ENCODE assay signal across 1 cellular context in the genomic region with DNA sequence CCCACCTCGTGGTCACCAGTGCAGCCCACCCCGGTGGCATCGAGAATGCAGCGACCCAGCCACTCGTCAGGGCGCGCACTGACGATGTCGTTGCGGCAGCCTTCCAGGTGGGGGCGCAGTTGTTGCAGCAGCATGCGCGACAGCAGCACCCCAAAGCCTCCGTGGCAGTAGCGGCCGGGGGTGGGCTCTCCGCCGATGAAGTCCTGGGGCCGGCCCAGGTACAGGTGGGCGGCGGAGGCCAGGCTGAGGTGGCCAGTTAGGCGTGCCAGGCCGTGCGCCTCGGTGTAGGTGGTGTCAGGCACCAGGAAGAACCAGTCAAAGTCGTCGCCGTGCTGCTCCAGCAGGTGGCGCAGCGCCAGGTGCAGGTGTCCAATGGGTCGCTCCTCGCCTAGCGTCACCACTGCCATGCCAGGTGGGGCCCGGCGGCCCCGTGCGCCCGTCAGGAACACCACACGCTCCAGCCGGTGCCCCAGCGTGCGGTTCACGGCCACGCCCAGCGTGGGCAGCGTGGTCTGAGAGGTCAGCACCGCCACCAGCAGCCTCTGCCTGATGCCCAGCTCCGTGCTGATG.
TF ChIP-seq lines count a peak whose summit lies in the region.

No MANE protein-coding gene starts in this region.

TF ChIP-seq in K562, 482 proteins besides CTCF, POLR2A, EP300 and RAD21 (continued from another document and continues in another):
- TF ChIP-seq, protein P1, sequence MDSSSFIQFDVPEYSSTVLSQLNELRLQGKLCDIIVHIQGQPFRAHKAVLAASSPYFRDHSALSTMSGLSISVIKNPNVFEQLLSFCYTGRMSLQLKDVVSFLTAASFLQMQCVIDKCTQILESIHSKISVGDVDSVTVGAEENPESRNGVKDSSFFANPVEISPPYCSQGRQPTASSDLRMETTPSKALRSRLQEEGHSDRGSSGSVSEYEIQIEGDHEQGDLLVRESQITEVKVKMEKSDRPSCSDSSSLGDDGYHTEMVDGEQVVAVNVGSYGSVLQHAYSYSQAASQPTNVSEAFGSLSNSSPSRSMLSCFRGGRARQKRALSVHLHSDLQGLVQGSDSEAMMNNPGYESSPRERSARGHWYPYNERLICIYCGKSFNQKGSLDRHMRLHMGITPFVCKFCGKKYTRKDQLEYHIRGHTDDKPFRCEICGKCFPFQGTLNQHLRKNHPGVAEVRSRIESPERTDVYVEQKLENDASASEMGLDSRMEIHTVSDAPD (CRISPR knock-in tag; IDR thresholded peaks at IDR 0.05), result no peak
- TF ChIP-seq CBFB (CRISPR knock-in tag; IDR thresholded peaks at IDR 0.05) (0 out of 2 replicates have a peak, but pooled peaks have one; percentile 31), GTF2E2 (tag; IDR thresholded peaks at IDR 0.05) (no peak), JUND (IDR thresholded peaks at IDR 0.05; ENCODE audit: borderline replicate concordance, low read depth, low read length) (no peak), JUND (tag; IDR thresholded peaks at IDR 0.05; ENCODE audit: borderline replicate concordance, low read depth, low read length) (0 out of 3 replicates have a peak, but pooled peaks have one; percentile 8), TAF9B (IDR thresholded peaks at IDR 0.05; ENCODE audit: partially characterized antibody) (no peak), TCF3 (CRISPR knock-in tag; IDR thresholded peaks at IDR 0.05) (peak; percentile 27; the same call in 1 of the 2 replicates), CBX5 (IDR thresholded peaks at IDR 0.05; ENCODE audit: borderline replicate concordance, low read depth) (0 out of 2 replicates have a peak, but pooled peaks have one; percentile 39), KHSRP (IDR thresholded peaks at IDR 0.05) (no peak), EP400 (IDR thresholded peaks at IDR 0.05) (peak; percentile 78), CXXC5 (CRISPR knock-in tag; IDR thresholded peaks at IDR 0.05) (peak; percentile 61), CEBPG (CRISPR knock-in tag; IDR thresholded peaks at IDR 0.05) (peak; percentile 7; the same call in 1 of the 2 replicates), CEBPG (tag; conservative IDR thresholded peaks at IDR 0.05 in 1 of 2, IDR thresholded peaks at IDR 0.05 in 1 of 2) (no peak), GATAD2B (IDR thresholded peaks at IDR 0.05; ENCODE audit: borderline replicate concordance) (no peak), MEIS2 (IDR thresholded peaks at IDR 0.05; ENCODE audit: partially characterized antibody) (peak; percentile 9), HDAC2 (IDR thresholded peaks at IDR 0.05) (peak; percentile 13; the same call in 1 of the 2 replicates), ZKSCAN1 (IDR thresholded peaks at IDR 0.05; ENCODE audit: low read depth, low read length) (no peak), SAP30 (IDR thresholded peaks at IDR 0.05; ENCODE audit: borderline replicate concordance, insufficient read depth, low read depth, low read length, poor library complexity, severe bottlenecking) (peak; percentile 34), MYNN (IDR thresholded peaks at IDR 0.05) (peak; percentile 56; the same call in 1 of the 2 replicates), MYNN (CRISPR knock-in tag; IDR thresholded peaks at IDR 0.05) (no peak), MYC (IDR thresholded peaks at IDR 0.05; ENCODE audit: low read depth, low read length) (peak; percentile 23; the same call in 1 of the 2 replicates), MYC (CRISPR knock-in tag; IDR thresholded peaks at IDR 0.05; ENCODE audit: borderline replicate concordance, low read depth) (no peak), NCOR1 (IDR thresholded peaks at IDR 0.05) (no peak), HDAC3 (IDR thresholded peaks at IDR 0.05; ENCODE audit: borderline replicate concordance, partially characterized antibody) (no peak), ZEB2 (IDR thresholded peaks at IDR 0.05) (peak; percentile 73; the same call in 1 of the 2 replicates), CBFA2T2 (conservative IDR thresholded peaks at IDR 0.05) (no peak; the same call in 1 of the 2 replicates), MAZ (CRISPR knock-in tag; conservative IDR thresholded peaks at IDR 0.05 in 1 of 2, IDR thresholded peaks at IDR 0.05 in 1 of 2) (peak; percentile 73 to 76), HCFC1 (IDR thresholded peaks at IDR 0.05; ENCODE audit: low read depth, low read length) (0 out of 2 replicates have a peak, but pooled peaks have one; percentile 32), ATF1 (CRISPR knock-in tag; IDR thresholded peaks at IDR 0.05) (no peak; the same call in 1 of the 2 replicates), ATF1 (tag; IDR thresholded peaks at IDR 0.05) (peak; percentile 84), WHSC1 (IDR thresholded peaks at IDR 0.05; ENCODE audit: low read length) (no peak), FOXM1 (IDR thresholded peaks at IDR 0.05; ENCODE audit: low read depth) (no peak), FOXM1 (CRISPR knock-in tag; IDR thresholded peaks at IDR 0.05; ENCODE audit: low read depth) (peak; percentile 64; the same call in 1 of the 2 replicates), FOXK1 (CRISPR knock-in tag; IDR thresholded peaks at IDR 0.05; ENCODE audit: borderline replicate concordance) (peak; percentile 84; the same call in 1 of the 2 replicates), MAFG (tag; conservative IDR thresholded peaks at IDR 0.05) (no peak), MCM2 (IDR thresholded peaks at IDR 0.05; ENCODE audit: low read depth) (no peak), MTA1 (IDR thresholded peaks at IDR 0.05; ENCODE audit: borderline replicate concordance) (peak; percentile 40; the same call in 1 of the 2 replicates), ZNF695 (CRISPR knock-in tag; IDR thresholded peaks at IDR 0.05) (no peak), C11orf30 (IDR thresholded peaks at IDR 0.05; ENCODE audit: low read depth) (peak; percentile 61)
- TF ChIP-seq, protein P2, sequence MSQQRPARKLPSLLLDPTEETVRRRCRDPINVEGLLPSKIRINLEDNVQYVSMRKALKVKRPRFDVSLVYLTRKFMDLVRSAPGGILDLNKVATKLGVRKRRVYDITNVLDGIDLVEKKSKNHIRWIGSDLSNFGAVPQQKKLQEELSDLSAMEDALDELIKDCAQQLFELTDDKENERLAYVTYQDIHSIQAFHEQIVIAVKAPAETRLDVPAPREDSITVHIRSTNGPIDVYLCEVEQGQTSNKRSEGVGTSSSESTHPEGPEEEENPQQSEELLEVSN (IDR thresholded peaks at IDR 0.05; ENCODE audit: borderline replicate concordance in 1 of 2, extremely low read depth in 1 of 2, insufficient read depth in 1 of 2, insufficient read length in 1 of 2, low read depth in 1 of 2, low read length in 1 of 2, poor library complexity in 1 of 2, severe bottlenecking in 1 of 2), result peak in 1 of 2 experiments; percentile 70
- TF ChIP-seq, protein P3, sequence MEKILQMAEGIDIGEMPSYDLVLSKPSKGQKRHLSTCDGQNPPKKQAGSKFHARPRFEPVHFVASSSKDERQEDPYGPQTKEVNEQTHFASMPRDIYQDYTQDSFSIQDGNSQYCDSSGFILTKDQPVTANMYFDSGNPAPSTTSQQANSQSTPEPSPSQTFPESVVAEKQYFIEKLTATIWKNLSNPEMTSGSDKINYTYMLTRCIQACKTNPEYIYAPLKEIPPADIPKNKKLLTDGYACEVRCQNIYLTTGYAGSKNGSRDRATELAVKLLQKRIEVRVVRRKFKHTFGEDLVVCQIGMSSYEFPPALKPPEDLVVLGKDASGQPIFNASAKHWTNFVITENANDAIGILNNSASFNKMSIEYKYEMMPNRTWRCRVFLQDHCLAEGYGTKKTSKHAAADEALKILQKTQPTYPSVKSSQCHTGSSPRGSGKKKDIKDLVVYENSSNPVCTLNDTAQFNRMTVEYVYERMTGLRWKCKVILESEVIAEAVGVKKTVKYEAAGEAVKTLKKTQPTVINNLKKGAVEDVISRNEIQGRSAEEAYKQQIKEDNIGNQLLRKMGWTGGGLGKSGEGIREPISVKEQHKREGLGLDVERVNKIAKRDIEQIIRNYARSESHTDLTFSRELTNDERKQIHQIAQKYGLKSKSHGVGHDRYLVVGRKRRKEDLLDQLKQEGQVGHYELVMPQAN (IDR thresholded peaks at IDR 0.05; ENCODE audit: borderline replicate concordance), result peak; percentile 60; the same call in 1 of the 2 replicates
- TF ChIP-seq, protein P4, sequence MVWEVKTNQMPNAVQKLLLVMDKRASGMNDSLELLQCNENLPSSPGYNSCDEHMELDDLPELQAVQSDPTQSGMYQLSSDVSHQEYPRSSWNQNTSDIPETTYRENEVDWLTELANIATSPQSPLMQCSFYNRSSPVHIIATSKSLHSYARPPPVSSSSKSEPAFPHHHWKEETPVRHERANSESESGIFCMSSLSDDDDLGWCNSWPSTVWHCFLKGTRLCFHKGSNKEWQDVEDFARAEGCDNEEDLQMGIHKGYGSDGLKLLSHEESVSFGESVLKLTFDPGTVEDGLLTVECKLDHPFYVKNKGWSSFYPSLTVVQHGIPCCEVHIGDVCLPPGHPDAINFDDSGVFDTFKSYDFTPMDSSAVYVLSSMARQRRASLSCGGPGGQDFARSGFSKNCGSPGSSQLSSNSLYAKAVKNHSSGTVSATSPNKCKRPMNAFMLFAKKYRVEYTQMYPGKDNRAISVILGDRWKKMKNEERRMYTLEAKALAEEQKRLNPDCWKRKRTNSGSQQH (CRISPR knock-in tag; IDR thresholded peaks at IDR 0.05), result no peak
- TF ChIP-seq, protein P5, sequence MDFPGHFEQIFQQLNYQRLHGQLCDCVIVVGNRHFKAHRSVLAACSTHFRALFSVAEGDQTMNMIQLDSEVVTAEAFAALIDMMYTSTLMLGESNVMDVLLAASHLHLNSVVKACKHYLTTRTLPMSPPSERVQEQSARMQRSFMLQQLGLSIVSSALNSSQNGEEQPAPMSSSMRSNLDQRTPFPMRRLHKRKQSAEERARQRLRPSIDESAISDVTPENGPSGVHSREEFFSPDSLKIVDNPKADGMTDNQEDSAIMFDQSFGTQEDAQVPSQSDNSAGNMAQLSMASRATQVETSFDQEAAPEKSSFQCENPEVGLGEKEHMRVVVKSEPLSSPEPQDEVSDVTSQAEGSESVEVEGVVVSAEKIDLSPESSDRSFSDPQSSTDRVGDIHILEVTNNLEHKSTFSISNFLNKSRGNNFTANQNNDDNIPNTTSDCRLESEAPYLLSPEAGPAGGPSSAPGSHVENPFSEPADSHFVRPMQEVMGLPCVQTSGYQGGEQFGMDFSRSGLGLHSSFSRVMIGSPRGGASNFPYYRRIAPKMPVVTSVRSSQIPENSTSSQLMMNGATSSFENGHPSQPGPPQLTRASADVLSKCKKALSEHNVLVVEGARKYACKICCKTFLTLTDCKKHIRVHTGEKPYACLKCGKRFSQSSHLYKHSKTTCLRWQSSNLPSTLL (IDR thresholded peaks at IDR 0.05), result no peak
- TF ChIP-seq, protein P6, sequence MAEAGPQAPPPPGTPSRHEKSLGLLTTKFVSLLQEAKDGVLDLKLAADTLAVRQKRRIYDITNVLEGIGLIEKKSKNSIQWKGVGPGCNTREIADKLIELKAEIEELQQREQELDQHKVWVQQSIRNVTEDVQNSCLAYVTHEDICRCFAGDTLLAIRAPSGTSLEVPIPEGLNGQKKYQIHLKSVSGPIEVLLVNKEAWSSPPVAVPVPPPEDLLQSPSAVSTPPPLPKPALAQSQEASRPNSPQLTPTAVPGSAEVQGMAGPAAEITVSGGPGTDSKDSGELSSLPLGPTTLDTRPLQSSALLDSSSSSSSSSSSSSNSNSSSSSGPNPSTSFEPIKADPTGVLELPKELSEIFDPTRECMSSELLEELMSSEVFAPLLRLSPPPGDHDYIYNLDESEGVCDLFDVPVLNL (CRISPR knock-in tag; IDR thresholded peaks at IDR 0.05; ENCODE audit: low read depth), result no peak
- TF ChIP-seq, protein P7, sequence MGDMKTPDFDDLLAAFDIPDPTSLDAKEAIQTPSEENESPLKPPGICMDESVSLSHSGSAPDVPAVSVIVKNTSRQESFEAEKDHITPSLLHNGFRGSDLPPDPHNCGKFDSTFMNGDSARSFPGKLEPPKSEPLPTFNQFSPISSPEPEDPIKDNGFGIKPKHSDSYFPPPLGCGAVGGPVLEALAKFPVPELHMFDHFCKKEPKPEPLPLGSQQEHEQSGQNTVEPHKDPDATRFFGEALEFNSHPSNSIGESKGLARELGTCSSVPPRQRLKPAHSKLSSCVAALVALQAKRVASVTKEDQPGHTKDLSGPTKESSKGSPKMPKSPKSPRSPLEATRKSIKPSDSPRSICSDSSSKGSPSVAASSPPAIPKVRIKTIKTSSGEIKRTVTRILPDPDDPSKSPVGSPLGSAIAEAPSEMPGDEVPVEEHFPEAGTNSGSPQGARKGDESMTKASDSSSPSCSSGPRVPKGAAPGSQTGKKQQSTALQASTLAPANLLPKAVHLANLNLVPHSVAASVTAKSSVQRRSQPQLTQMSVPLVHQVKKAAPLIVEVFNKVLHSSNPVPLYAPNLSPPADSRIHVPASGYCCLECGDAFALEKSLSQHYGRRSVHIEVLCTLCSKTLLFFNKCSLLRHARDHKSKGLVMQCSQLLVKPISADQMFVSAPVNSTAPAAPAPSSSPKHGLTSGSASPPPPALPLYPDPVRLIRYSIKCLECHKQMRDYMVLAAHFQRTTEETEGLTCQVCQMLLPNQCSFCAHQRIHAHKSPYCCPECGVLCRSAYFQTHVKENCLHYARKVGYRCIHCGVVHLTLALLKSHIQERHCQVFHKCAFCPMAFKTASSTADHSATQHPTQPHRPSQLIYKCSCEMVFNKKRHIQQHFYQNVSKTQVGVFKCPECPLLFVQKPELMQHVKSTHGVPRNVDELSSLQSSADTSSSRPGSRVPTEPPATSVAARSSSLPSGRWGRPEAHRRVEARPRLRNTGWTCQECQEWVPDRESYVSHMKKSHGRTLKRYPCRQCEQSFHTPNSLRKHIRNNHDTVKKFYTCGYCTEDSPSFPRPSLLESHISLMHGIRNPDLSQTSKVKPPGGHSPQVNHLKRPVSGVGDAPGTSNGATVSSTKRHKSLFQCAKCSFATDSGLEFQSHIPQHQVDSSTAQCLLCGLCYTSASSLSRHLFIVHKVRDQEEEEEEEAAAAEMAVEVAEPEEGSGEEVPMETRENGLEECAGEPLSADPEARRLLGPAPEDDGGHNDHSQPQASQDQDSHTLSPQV (IDR thresholded peaks at IDR 0.05), result peak; percentile 88
- TF ChIP-seq, protein P8, sequence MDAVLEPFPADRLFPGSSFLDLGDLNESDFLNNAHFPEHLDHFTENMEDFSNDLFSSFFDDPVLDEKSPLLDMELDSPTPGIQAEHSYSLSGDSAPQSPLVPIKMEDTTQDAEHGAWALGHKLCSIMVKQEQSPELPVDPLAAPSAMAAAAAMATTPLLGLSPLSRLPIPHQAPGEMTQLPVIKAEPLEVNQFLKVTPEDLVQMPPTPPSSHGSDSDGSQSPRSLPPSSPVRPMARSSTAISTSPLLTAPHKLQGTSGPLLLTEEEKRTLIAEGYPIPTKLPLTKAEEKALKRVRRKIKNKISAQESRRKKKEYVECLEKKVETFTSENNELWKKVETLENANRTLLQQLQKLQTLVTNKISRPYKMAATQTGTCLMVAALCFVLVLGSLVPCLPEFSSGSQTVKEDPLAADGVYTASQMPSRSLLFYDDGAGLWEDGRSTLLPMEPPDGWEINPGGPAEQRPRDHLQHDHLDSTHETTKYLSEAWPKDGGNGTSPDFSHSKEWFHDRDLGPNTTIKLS (IDR thresholded peaks at IDR 0.05; ENCODE audit: borderline replicate concordance, low read depth), result peak; percentile 75; the same call in 1 of the 2 replicates
- TF ChIP-seq, protein P9, sequence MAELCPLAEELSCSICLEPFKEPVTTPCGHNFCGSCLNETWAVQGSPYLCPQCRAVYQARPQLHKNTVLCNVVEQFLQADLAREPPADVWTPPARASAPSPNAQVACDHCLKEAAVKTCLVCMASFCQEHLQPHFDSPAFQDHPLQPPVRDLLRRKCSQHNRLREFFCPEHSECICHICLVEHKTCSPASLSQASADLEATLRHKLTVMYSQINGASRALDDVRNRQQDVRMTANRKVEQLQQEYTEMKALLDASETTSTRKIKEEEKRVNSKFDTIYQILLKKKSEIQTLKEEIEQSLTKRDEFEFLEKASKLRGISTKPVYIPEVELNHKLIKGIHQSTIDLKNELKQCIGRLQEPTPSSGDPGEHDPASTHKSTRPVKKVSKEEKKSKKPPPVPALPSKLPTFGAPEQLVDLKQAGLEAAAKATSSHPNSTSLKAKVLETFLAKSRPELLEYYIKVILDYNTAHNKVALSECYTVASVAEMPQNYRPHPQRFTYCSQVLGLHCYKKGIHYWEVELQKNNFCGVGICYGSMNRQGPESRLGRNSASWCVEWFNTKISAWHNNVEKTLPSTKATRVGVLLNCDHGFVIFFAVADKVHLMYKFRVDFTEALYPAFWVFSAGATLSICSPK (IDR thresholded peaks at IDR 0.05; ENCODE audit: borderline replicate concordance), result no peak
